12 cellular contexts compared by ENCODE assay signal in genomic region chr11:36398261-36398953, GRCh38.
DNase-seq lines count a peak whose midpoint lies in the region; ATAC-seq and TF ChIP-seq lines count a peak whose summit lies in the region.
"Had no signal": no experiment of that assay in that cellular context is flagged by ENCODE, and none has a peak within 500 bp of the region (broad histone marks: within the 10 kb centered on the region; RNA-seq: fewer than 3 reads in every experiment).

No MANE protein-coding gene starts in this region.

- H3K4me3 Mint-ChIP-seq in progenitor cell of endocrine pancreas (ENCODE audit: low read depth), result no peak overlapping the region
- H3K4me3 Mint-ChIP-seq: activated T-cell treated with anti-CD3 and anti-CD28 coated beads, Interleukin-2, amount 50 U/mL, for 4 hours; memory B cell had no signal

- H3K4me3 ChIP-seq in LNCaP clone FGC (ENCODE audit: low read depth, low read length), result no peak overlapping the region

- no peaks in the 10 kb centered on the region for H3K27me3 Mint-ChIP-seq in progenitor cell of endocrine pancreas

- peaks cover 1% of the 10 kb centered on the region for H3K4me1 Mint-ChIP-seq in progenitor cell of endocrine pancreas (ENCODE audit: low read depth)

- H3K36me3 Mint-ChIP-seq in progenitor cell of endocrine pancreas (ENCODE audit: insufficient read depth), result no peaks in the 10 kb centered on the region
- H3K36me3 Mint-ChIP-seq: memory B cell had no signal

- peak overlapping the region; percentile 54 for H3K27ac Mint-ChIP-seq in progenitor cell of endocrine pancreas
- H3K27ac Mint-ChIP-seq: memory B cell had no signal

- ATAC-seq in HG02763 (IDR thresholded peaks at IDR 0.05; ENCODE audit: unreplicated experiment), result no peak
- ATAC-seq: activated T-cell treated with anti-CD3 and anti-CD28 coated beads, Interleukin-2, amount 50 U/mL, for 4 hours had no signal

- H3K9me3 Mint-ChIP-seq in progenitor cell of endocrine pancreas (ENCODE audit: low read depth), result no peaks in the 10 kb centered on the region
- H3K9me3 Mint-ChIP-seq: activated T-cell treated with anti-CD3 and anti-CD28 coated beads, Interleukin-2, amount 50 U/mL, for 4 hours; memory B cell had no signal

- DNase-seq in LNCaP clone FGC (ENCODE audit: low read depth) (peak; percentile 28), astrocyte of the hippocampus (ENCODE audit: low read depth, low spot score) (peak; percentile 61), inferior parietal cortex (ENCODE audit: extremely low spot score) (peak; percentile 51), progenitor cell of endocrine pancreas (ENCODE audit: low spot score, unreplicated experiment) (no peak), glomerular visceral epithelial cell (ENCODE audit: extremely low spot score) (no peak), GM19240 (ENCODE audit: insufficient read length, low spot score) (no peak), iPS-NIHi11 (ENCODE audit: low spot score) (no peak)
- DNase-seq: activated CD4-positive, alpha-beta T cell treated with anti-CD3 and anti-CD28 coated beads for 1 hour; activated T-cell treated with anti-CD3 and anti-CD28 coated beads, Interleukin-2, amount 50 U/mL, for 4 hours; GOT3 had no signal

- TF ChIP-seq CTCF in LNCaP clone FGC (IDR thresholded peaks at IDR 0.05; ENCODE audit: control insufficient read depth, extremely low read depth, insufficient read depth) (no peak), progenitor cell of endocrine pancreas (IDR thresholded peaks at IDR 0.05; ENCODE audit: unreplicated experiment) (no peak)

Comparison
In these comparisons a context has a peak if more than half of its experiments do, and no peak if none do; other contexts are left out.
1. DNase-seq: peak in LNCaP clone FGC (single experiment), astrocyte of the hippocampus (single experiment) and inferior parietal cortex (single experiment); none in progenitor cell of endocrine pancreas (single experiment), glomerular visceral epithelial cell (single experiment), GM19240 (single experiment) and iPS-NIHi11 (single experiment).